8 cellular contexts compared by ENCODE assay signal in genomic region chr9:34991833-34992375, GRCh38. TPM values are rescaled to one million over a fixed set of nuclear protein-coding genes. Genes with fewer than 3 reads are reported as not detected.
DNase-seq lines count a peak whose midpoint lies in the region; ATAC-seq, FAIRE-seq and TF ChIP-seq lines count a peak whose summit lies in the region.

No MANE protein-coding gene starts in this region.

- no peak overlapping the region for H3K4me3 ChIP-seq in astrocyte of the cerebellum (ENCODE audit: low read depth, low read length)
- no peak overlapping the region for H3K4me3 ChIP-seq in kidney epithelial cell (ENCODE audit: low read depth, low read length)

- H3K36me3 ChIP-seq in kidney epithelial cell (ENCODE audit: control insufficient read depth, insufficient read depth, low read length), result peaks cover 4% of the 10 kb centered on the region

- in situ Hi-C loops in astrocyte of the cerebellum (cut with HindIII; ENCODE audit: low sequenced_read_pairs), result no loop called here

- DNase-seq in stimulated activated CD4-positive, alpha-beta T cell treated with anti-CD3 and anti-CD28 coated beads, Interleukin-15, amount 100 ng/mL, for 24 hours, result peak; percentile 47
- DNase-seq in stimulated activated CD4-positive, alpha-beta T cell treated with anti-CD3 and anti-CD28 coated beads, Interleukin-2, amount 100 ng/mL, for 48 hours, result no peak
- DNase-seq in astrocyte of the cerebellum (ENCODE audit: low read depth) (no peak), kidney epithelial cell (ENCODE audit: low read depth) (no peak), urothelium cell line (ENCODE audit: low spot score) (peak; percentile 70)

- TF ChIP-seq CTCF in astrocyte of the cerebellum (IDR thresholded peaks at IDR 0.05; ENCODE audit: low read depth, low read length, missing control alignments), result peak; percentile 7
- TF ChIP-seq CTCF in kidney epithelial cell (IDR thresholded peaks at IDR 0.05; ENCODE audit: insufficient read depth, low read length, poor library complexity, severe bottlenecking), result peak; percentile 39

- FAIRE-seq in urothelium cell line (lab: Jason Lieb, UNC), result peak; percentile 90

- ATAC-seq in GM21423 (IDR thresholded peaks at IDR 0.05; ENCODE audit: unreplicated experiment), result no peak
- ATAC-seq in GM19452 (IDR thresholded peaks at IDR 0.05; ENCODE audit: unreplicated experiment), result no peak
- no peak for ATAC-seq in HG02852 (IDR thresholded peaks at IDR 0.05; ENCODE audit: unreplicated experiment)

- H3K27me3 ChIP-seq in kidney epithelial cell (ENCODE audit: control insufficient read depth, insufficient read depth, low read length), result no peaks in the 10 kb centered on the region

RNA-seq across cellular contexts. Expression of gene DNAJB5, which starts 2.4 kb away (rescaled TPM):
- 24.8 and 25.5 TPM in 2 replicates for total RNA-seq in kidney epithelial cell

RNA-seq across cellular contexts. Expression of gene PHF24, which starts 33.8 kb away (rescaled TPM):
- total RNA-seq in kidney epithelial cell, result 0.07 and 0.58 TPM in 2 replicates

Comparison
In these comparisons a context has a peak if more than half of its experiments do, and no peak if none do; other contexts are left out.
1. DNase-seq: peak in stimulated activated CD4-positive, alpha-beta T cell treated with anti-CD3 and anti-CD28 coated beads, Interleukin-15, amount 100 ng/mL, for 24 hours (single experiment) and urothelium cell line (single experiment); none in stimulated activated CD4-positive, alpha-beta T cell treated with anti-CD3 and anti-CD28 coated beads, Interleukin-2, amount 100 ng/mL, for 48 hours (0 of 2), astrocyte of the cerebellum (single experiment) and kidney epithelial cell (single experiment).